Comparison of ENCODE assay signal across 9 cellular contexts in genomic region chr6:11229267-11230043, GRCh38. TPM values are rescaled to one million over a fixed set of nuclear protein-coding genes. Genes with fewer than 3 reads are reported as not detected.
DNase-seq lines count a peak whose midpoint lies in the region; ATAC-seq, FAIRE-seq and TF ChIP-seq lines count a peak whose summit lies in the region.
"Had no signal": no experiment of that assay in that cellular context is flagged by ENCODE, and none has a peak within 500 bp of the region (broad histone marks: within the 10 kb centered on the region; RNA-seq: fewer than 3 reads in every experiment).

No MANE protein-coding gene starts in this region.

- H3K4me3 ChIP-seq in HUES48 (ENCODE audit: low read depth, low read length), result peak overlapping the region; percentile 24
- peak overlapping the region; percentile 74 for H3K4me3 ChIP-seq in astrocyte of the spinal cord (ENCODE audit: low read depth, low read length)
- peak overlapping the region; percentile 5 to 71 for H3K4me3 ChIP-seq in small intestine (ENCODE audit: low read depth in 1 of 2, low read length in 2 of 2)

- peak; percentile 40 for DNase-seq in astrocyte of the spinal cord (ENCODE audit: low read depth, low spot score)
- DNase-seq in islet precursor cell, result peak; percentile 84
- peak; percentile 38 for DNase-seq in small intestine
- DNase-seq in dedifferentiated amniotic fluid mesenchymal stem cell (ENCODE audit: extremely low spot score), result no peak
- DNase-seq in cerebellum (ENCODE audit: low spot score), result no peak
- no peak for DNase-seq in stimulated activated naive CD8-positive, alpha-beta T cell treated with anti-CD3 and anti-CD28 coated beads, Interleukin-15, Interleukin-2, amounts not matched to agents 100 U/mL and 50 U/mL, for 24 hours
- DNase-seq in RPMI8226, result no peak
- DNase-seq: central memory CD4-positive, alpha-beta T cell had no signal

- no peaks in the 10 kb centered on the region for H3K36me3 ChIP-seq in HUES48 (ENCODE audit: control insufficient read depth, insufficient read depth, low read length)
- H3K36me3 ChIP-seq in small intestine (ENCODE audit: control insufficient read depth in 2 of 2, insufficient read depth in 2 of 2, low read length in 2 of 2), result no peaks in the 10 kb centered on the region

- H3K4me1 ChIP-seq in HUES48 (ENCODE audit: control insufficient read depth, insufficient read depth, low read length), result peaks cover 34% of the 10 kb centered on the region
- H3K4me1 ChIP-seq in small intestine (ENCODE audit: control insufficient read depth in 2 of 2, insufficient read depth in 1 of 2, low read depth in 1 of 2, low read length in 1 of 2), result peaks cover 3 to 8% of the 10 kb centered on the region in 2 donors

- FAIRE-seq in small intestine (lab: Jason Lieb, UNC), result no peak

- no peak for ATAC-seq in stimulated activated naive CD8-positive, alpha-beta T cell treated with anti-CD3 and anti-CD28 coated beads, Interleukin-15, Interleukin-2, amounts not matched to agents 100 U/mL and 50 U/mL, for 24 hours

- WGBS in small intestine, 3 donors, result 23 to 54% (median 34%) methylated on average over 18 of the region's 18 CpGs

- H3K27me3 ChIP-seq in HUES48 (ENCODE audit: control insufficient read depth, insufficient read depth, low read length), result no peaks in the 10 kb centered on the region; the same call in 1 of the 2 replicates
- H3K27me3 ChIP-seq in small intestine (ENCODE audit: control insufficient read depth in 2 of 2, insufficient read depth in 2 of 2, low read length in 2 of 2), result no peaks in the 10 kb centered on the region

- H3K9me3 ChIP-seq in HUES48 (ENCODE audit: control insufficient read depth, insufficient read depth, low read length) (no peaks in the 10 kb centered on the region), small intestine (ENCODE audit: control insufficient read depth, low read depth) (no peaks in the 10 kb centered on the region)

- peak overlapping the region; percentile 22 for H3K27ac ChIP-seq in HUES48 (ENCODE audit: low read depth, low read length)
- H3K27ac ChIP-seq in small intestine (ENCODE audit: low read depth in 1 of 2, low read length in 1 of 2), result peak overlapping the region; percentile 52 to 77

- no peak overlapping the region for H3K9ac ChIP-seq in HUES48 (ENCODE audit: low read depth, low read length)

- TF ChIP-seq CTCF in astrocyte of the spinal cord (IDR thresholded peaks at IDR 0.05; ENCODE audit: low read depth, low read length), result no peak

- in situ Hi-C loops in astrocyte of the spinal cord (cut with HindIII; ENCODE audit: low sequenced_read_pairs), result no loop called here

RNA-seq across cellular contexts. Expression of gene NEDD9, which starts 3.0 kb away (rescaled TPM):
- polyA plus RNA-seq in small intestine, result 10 to 100 TPM; 13.6 to 15.1 (median 14.9) TPM
- 9.7 TPM for total RNA-seq in cerebellum

Comparison
In these comparisons a context has a peak if more than half of its experiments do, and no peak if none do; other contexts are left out.
1. H3K4me3 ChIP-seq: peak in every context shown above with its lines; median percentile 74 in astrocyte of the spinal cord; 38 in small intestine; 24 in HUES48.
2. DNase-seq: peak in astrocyte of the spinal cord (single experiment), islet precursor cell (single experiment) and small intestine (single experiment); none in dedifferentiated amniotic fluid mesenchymal stem cell (single experiment), cerebellum (single experiment), stimulated activated naive CD8-positive, alpha-beta T cell treated with anti-CD3 and anti-CD28 coated beads, Interleukin-15, Interleukin-2, amounts not matched to agents 100 U/mL and 50 U/mL, for 24 hours (single experiment) and RPMI8226 (single experiment).